In the genomic region with DNA sequence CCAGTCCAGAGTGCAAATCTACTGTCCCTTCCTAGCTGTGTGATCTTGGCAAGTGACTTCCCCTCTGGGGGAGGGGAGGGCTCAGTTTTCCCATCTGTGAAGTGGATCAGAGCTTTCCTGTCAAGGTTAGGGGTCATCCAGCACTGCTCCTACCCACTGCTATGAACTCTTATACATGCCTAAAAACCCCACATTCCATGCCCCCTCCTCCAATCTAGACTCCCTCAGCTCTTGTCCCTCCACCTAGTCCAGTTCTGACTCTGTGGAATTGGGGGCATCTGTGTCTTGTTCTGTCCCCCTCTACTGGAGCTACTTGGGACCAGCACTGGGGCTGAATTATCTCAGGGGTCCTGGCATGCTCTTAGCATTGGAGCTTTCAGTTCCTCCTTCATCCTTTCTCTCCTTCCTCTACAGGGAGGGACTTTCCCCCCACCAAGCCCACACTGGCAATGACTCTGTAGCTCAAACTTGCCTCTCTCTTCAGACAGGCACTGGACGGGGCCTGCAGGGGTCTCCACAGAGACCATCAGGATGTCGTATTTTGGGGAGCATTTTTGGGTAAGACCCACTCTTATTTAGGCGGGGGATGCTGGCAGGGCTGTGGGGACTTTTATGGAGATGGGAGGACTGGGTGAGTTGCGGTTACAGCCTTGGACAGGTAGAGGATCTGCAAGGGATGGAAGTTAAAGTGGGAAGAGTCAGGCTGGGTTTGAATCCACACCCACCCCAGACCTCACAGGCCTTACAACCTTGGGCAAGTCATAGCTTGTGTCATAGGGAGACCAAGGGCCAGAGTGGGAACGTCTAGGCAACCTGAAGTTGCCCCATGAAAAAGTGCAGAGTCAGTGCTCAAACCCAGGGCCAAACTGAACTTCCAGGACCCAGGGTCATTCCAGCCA, we compare ENCODE assay signal across 10 cellular contexts. TPM values are rescaled to one million over a fixed set of nuclear protein-coding genes. Genes with fewer than 3 reads are reported as not detected.
A peak's percentile ranks its signal among the peaks of the same experiment; 100 is the strongest.
DNase-seq lines count a peak whose midpoint lies in the region; ATAC-seq lines count a peak whose summit lies in the region.
"Had no signal": no experiment of that assay in that cellular context is flagged by ENCODE, and none has a peak within 500 bp of the region (broad histone marks: within the 10 kb centered on the region; RNA-seq: fewer than 3 reads in every experiment).

No MANE protein-coding gene starts in this region.

- peaks cover 59% of the 10 kb centered on the region for H3K4me1 Mint-ChIP-seq in activated T-cell treated with anti-CD3 and anti-CD28 coated beads, Interleukin-2, amount 50 U/mL, for 24 hours (ENCODE audit: low read depth)
- H3K4me1 Mint-ChIP-seq in activated T-cell treated with anti-CD3 and anti-CD28 coated beads, Interleukin-2, amount 50 U/mL, for 4 hours (ENCODE audit: low read depth): peaks cover 39% of the 10 kb centered on the region
- H3K4me1 Mint-ChIP-seq in activated CD4-positive, alpha-beta memory T cell treated with anti-CD3 and anti-CD28 coated beads, Interleukin-2, amount 10 ng/mL, durations not matched to agents 7 days and 5 days: peaks cover 46% of the 10 kb centered on the region
- H3K4me1 Mint-ChIP-seq in stimulated activated naive CD8-positive, alpha-beta T cell treated with anti-CD3 and anti-CD28 coated beads, Interleukin-15, amount 100 ng/mL, for 72 hours: peaks cover 79% of the 10 kb centered on the region

- no peak for ATAC-seq in activated T-cell treated with anti-CD3 and anti-CD28 coated beads, Interleukin-2, amount 50 U/mL, for 4 hours
- peak; percentile 42 for ATAC-seq in HG03060 (IDR thresholded peaks at IDR 0.05; ENCODE audit: low read depth, unreplicated experiment)
- ATAC-seq in stimulated activated naive CD8-positive, alpha-beta T cell treated with anti-CD3 and anti-CD28 coated beads, Interleukin-15, amount 100 ng/mL, for 72 hours: peak; percentile 33

- no peak for DNase-seq in activated T-cell treated with anti-CD3 and anti-CD28 coated beads, Interleukin-2, amount 50 U/mL, for 24 hours
- no peak for DNase-seq in activated T-cell treated with anti-CD3 and anti-CD28 coated beads, Interleukin-2, amount 50 U/mL, for 4 hours
- DNase-seq in activated CD4-positive, alpha-beta memory T cell treated with anti-CD3 and anti-CD28 coated beads, Interleukin-2, amount 10 ng/mL, durations not matched to agents 7 days and 5 days: no peak
- DNase-seq in stimulated activated naive CD8-positive, alpha-beta T cell treated with anti-CD3 and anti-CD28 coated beads, Interleukin-15, amount 100 ng/mL, for 72 hours: no peak
- DNase-seq in AG20443 (ENCODE audit: low spot score): no peak
- DNase-seq in occipital lobe (lab: John Stamatoyannopoulos, UW): no peak
- DNase-seq in NCI-H526 (lab: John Stamatoyannopoulos, UW): no peak
- DNase-seq: left lung had no signal

- no peak overlapping the region for H3K4me3 Mint-ChIP-seq in activated T-cell treated with anti-CD3 and anti-CD28 coated beads, Interleukin-2, amount 50 U/mL, for 24 hours
- H3K4me3 Mint-ChIP-seq in activated T-cell treated with anti-CD3 and anti-CD28 coated beads, Interleukin-2, amount 50 U/mL, for 4 hours: no peak overlapping the region
- no peak overlapping the region for H3K4me3 Mint-ChIP-seq in activated CD4-positive, alpha-beta memory T cell treated with anti-CD3 and anti-CD28 coated beads, Interleukin-2, amount 10 ng/mL, durations not matched to agents 7 days and 5 days
- H3K4me3 Mint-ChIP-seq in stimulated activated naive CD8-positive, alpha-beta T cell treated with anti-CD3 and anti-CD28 coated beads, Interleukin-15, amount 100 ng/mL, for 72 hours: peak overlapping the region; percentile 44 to 58

- H3K27ac Mint-ChIP-seq in activated T-cell treated with anti-CD3 and anti-CD28 coated beads, Interleukin-2, amount 50 U/mL, for 24 hours: peak overlapping the region; percentile 79
- peak overlapping the region; percentile 68 for H3K27ac Mint-ChIP-seq in activated CD4-positive, alpha-beta memory T cell treated with anti-CD3 and anti-CD28 coated beads, Interleukin-2, amount 10 ng/mL, durations not matched to agents 7 days and 5 days
- H3K27ac Mint-ChIP-seq in stimulated activated naive CD8-positive, alpha-beta T cell treated with anti-CD3 and anti-CD28 coated beads, Interleukin-15, amount 100 ng/mL, for 72 hours: peak overlapping the region; percentile 24 to 87

- CTCF ChIA-PET in activated CD4-positive, alpha-beta memory T cell treated with anti-CD3 and anti-CD28 coated beads, Interleukin-2, amount 10 ng/mL, durations not matched to agents 7 days and 5 days (lab: Charles Lee): interaction anchor here (0.8 to 1.5 kb wide), 4 partner anchors 8 to 204 kb away, joined by 3 read pairs; a partner anchor contains a TSS

- H3K27me3 Mint-ChIP-seq in activated T-cell treated with anti-CD3 and anti-CD28 coated beads, Interleukin-2, amount 50 U/mL, for 24 hours: no peaks in the 10 kb centered on the region
- no peaks in the 10 kb centered on the region for H3K27me3 Mint-ChIP-seq in activated T-cell treated with anti-CD3 and anti-CD28 coated beads, Interleukin-2, amount 50 U/mL, for 4 hours (ENCODE audit: low read depth)
- no peaks in the 10 kb centered on the region for H3K27me3 Mint-ChIP-seq in activated CD4-positive, alpha-beta memory T cell treated with anti-CD3 and anti-CD28 coated beads, Interleukin-2, amount 10 ng/mL, durations not matched to agents 7 days and 5 days
- no peaks in the 10 kb centered on the region for H3K27me3 Mint-ChIP-seq in stimulated activated naive CD8-positive, alpha-beta T cell treated with anti-CD3 and anti-CD28 coated beads, Interleukin-15, amount 100 ng/mL, for 72 hours

- peaks cover 65% of the 10 kb centered on the region for H3K36me3 Mint-ChIP-seq in activated T-cell treated with anti-CD3 and anti-CD28 coated beads, Interleukin-2, amount 50 U/mL, for 24 hours (ENCODE audit: low read depth)
- peaks cover 17% of the 10 kb centered on the region for H3K36me3 Mint-ChIP-seq in activated T-cell treated with anti-CD3 and anti-CD28 coated beads, Interleukin-2, amount 50 U/mL, for 4 hours (ENCODE audit: insufficient read depth)
- peaks cover 60% of the 10 kb centered on the region for H3K36me3 Mint-ChIP-seq in activated CD4-positive, alpha-beta memory T cell treated with anti-CD3 and anti-CD28 coated beads, Interleukin-2, amount 10 ng/mL, durations not matched to agents 7 days and 5 days (ENCODE audit: low read depth)

- H3K9me3 Mint-ChIP-seq in activated T-cell treated with anti-CD3 and anti-CD28 coated beads, Interleukin-2, amount 50 U/mL, for 24 hours: no peaks in the 10 kb centered on the region
- H3K9me3 Mint-ChIP-seq in activated T-cell treated with anti-CD3 and anti-CD28 coated beads, Interleukin-2, amount 50 U/mL, for 4 hours: no peaks in the 10 kb centered on the region
- H3K9me3 Mint-ChIP-seq in activated CD4-positive, alpha-beta memory T cell treated with anti-CD3 and anti-CD28 coated beads, Interleukin-2, amount 10 ng/mL, durations not matched to agents 7 days and 5 days: no peaks in the 10 kb centered on the region
- no peaks in the 10 kb centered on the region for H3K9me3 Mint-ChIP-seq in stimulated activated naive CD8-positive, alpha-beta T cell treated with anti-CD3 and anti-CD28 coated beads, Interleukin-15, amount 100 ng/mL, for 72 hours

- POLR2A ChIA-PET in activated CD4-positive, alpha-beta memory T cell treated with anti-CD3 and anti-CD28 coated beads, Interleukin-2, amount 10 ng/mL, durations not matched to agents 7 days and 5 days (lab: Charles Lee): interaction anchor here (0.7 to 3.1 kb wide), 6 partner anchors 11 to 105 kb away, joined by 3 to 8 read pairs (median 3); a partner anchor contains a TSS

RNA-seq across cellular contexts. Expression of a gene that starts 3.6 kb away (rescaled TPM):
- total RNA-seq in activated T-cell treated with anti-CD3 and anti-CD28 coated beads, Interleukin-2, amount 50 U/mL, for 4 hours: 10 to 100 TPM; 53.0 to 60.4 (median 56.2) TPM
- 10 to 100 TPM; 64.8 to 76.7 TPM for total RNA-seq in activated CD4-positive, alpha-beta memory T cell treated with anti-CD3 and anti-CD28 coated beads, Interleukin-2, amount 10 ng/mL, durations not matched to agents 7 days and 5 days
- 24.6 TPM for total RNA-seq in occipital lobe

RNA-seq across cellular contexts. Expression of a gene that starts 35.6 kb away (rescaled TPM):
- 10 to 100 TPM; 75.7 to 81.4 (median 79.3) TPM for total RNA-seq in activated T-cell treated with anti-CD3 and anti-CD28 coated beads, Interleukin-2, amount 50 U/mL, for 4 hours
- 10 to 100 TPM; 66.2 to 76.2 TPM for total RNA-seq in activated CD4-positive, alpha-beta memory T cell treated with anti-CD3 and anti-CD28 coated beads, Interleukin-2, amount 10 ng/mL, durations not matched to agents 7 days and 5 days
- total RNA-seq in occipital lobe: 42.0 TPM

RNA-seq across cellular contexts. Expression of a gene that starts 40.1 kb away (rescaled TPM):
- total RNA-seq in activated T-cell treated with anti-CD3 and anti-CD28 coated beads, Interleukin-2, amount 50 U/mL, for 4 hours: under 1 TPM; 0.38 to 0.52 (median 0.45) TPM
- not detected for total RNA-seq in activated CD4-positive, alpha-beta memory T cell treated with anti-CD3 and anti-CD28 coated beads, Interleukin-2, amount 10 ng/mL, durations not matched to agents 7 days and 5 days
- total RNA-seq in occipital lobe: not detected
- total RNA-seq: chondrocyte had no signal

Comparison
In these comparisons a context has a peak if more than half of its experiments do, and no peak if none do; other contexts are left out.
1. H3K4me3 Mint-ChIP-seq: peak in stimulated activated naive CD8-positive, alpha-beta T cell treated with anti-CD3 and anti-CD28 coated beads, Interleukin-15, amount 100 ng/mL, for 72 hours (2 of 2); none in activated T-cell treated with anti-CD3 and anti-CD28 coated beads, Interleukin-2, amount 50 U/mL, for 24 hours (single experiment), activated T-cell treated with anti-CD3 and anti-CD28 coated beads, Interleukin-2, amount 50 U/mL, for 4 hours (single experiment) and activated CD4-positive, alpha-beta memory T cell treated with anti-CD3 and anti-CD28 coated beads, Interleukin-2, amount 10 ng/mL, durations not matched to agents 7 days and 5 days (single experiment).
2. ATAC-seq: peak in HG03060 (single experiment) and stimulated activated naive CD8-positive, alpha-beta T cell treated with anti-CD3 and anti-CD28 coated beads, Interleukin-15, amount 100 ng/mL, for 72 hours (single experiment); none in activated T-cell treated with anti-CD3 and anti-CD28 coated beads, Interleukin-2, amount 50 U/mL, for 4 hours (0 of 2).
3. Peak in every context shown above with its lines, with median percentiles within 50 percentile points of each other: H3K27ac Mint-ChIP-seq.